In genomic region chr9:27586200-27586599, GRCh38 we compare ENCODE assay signal across 17 cellular contexts. TPM values are rescaled to one million over a fixed set of nuclear protein-coding genes. Genes with fewer than 3 reads are reported as not detected.
A peak's percentile ranks its signal among the peaks of the same experiment; 100 is the strongest.
DNase-seq lines count a peak whose midpoint lies in the region; ATAC-seq, FAIRE-seq and TF ChIP-seq lines count a peak whose summit lies in the region.
"Had no signal": no experiment of that assay in that cellular context is flagged by ENCODE, and none has a peak within 500 bp of the region (broad histone marks: within the 10 kb centered on the region; RNA-seq: fewer than 3 reads in every experiment).

No MANE protein-coding gene starts in this region.

- no peak for TF ChIP-seq POLR2A in GM12878 (IDR thresholded peaks at IDR 0.05; ENCODE audit: low read depth, low read length)

- H3K4me2 ChIP-seq in GM12878 (ENCODE audit: control insufficient read depth, insufficient read depth): peak overlapping the region; percentile 73

- DNase-seq in ACHN (peak; percentile 13), GM12878 (ENCODE audit: low read depth, low spot score) (no peak), mucosa of gallbladder (ENCODE audit: low spot score) (no peak), osteocyte (ENCODE audit: extremely low spot score, unreplicated experiment) (no peak), right atrium auricular region (ENCODE audit: low spot score) (no peak)
- DNase-seq in activated CD4-positive, alpha-beta T cell treated with anti-CD3 and anti-CD28 coated beads for 4 hours: no peak
- DNase-seq: activated CD8-positive, alpha-beta T cell treated with anti-CD3 and anti-CD28 coated beads, Interleukin-2, amount 10 ng/mL, durations not matched to agents 7 days and 5 days; CD4-positive, alpha-beta memory T cell; DMS79; head of caudate nucleus; immature natural killer cell; NCI-H69; retina had no signal

- H3K9me3 Mint-ChIP-seq in osteocyte (ENCODE audit: unreplicated experiment): no peaks in the 10 kb centered on the region
- H3K9me3 Mint-ChIP-seq: nephron, WTC11 had no signal

- no peak overlapping the region for H3K9ac ChIP-seq in GM12878 (ENCODE audit: control insufficient read depth, insufficient read depth, low read length)

- H3K79me2 ChIP-seq in GM12878 (ENCODE audit: control insufficient read depth, insufficient read depth, low read length): no peaks in the 10 kb centered on the region

- no peaks in the 10 kb centered on the region for H4K20me1 ChIP-seq in GM12878 (ENCODE audit: control insufficient read depth, insufficient read depth)

- H3K36me3 ChIP-seq in GM12878 (ENCODE audit: control insufficient read depth in 2 of 2, insufficient read depth in 2 of 2, low read length in 1 of 2): no peaks in the 10 kb centered on the region
- no peaks in the 10 kb centered on the region for H3K36me3 ChIP-seq in right atrium auricular region

- BruUV-seq in GM12878 (replicated peaks; lab: Mats Ljungman, UMichigan): no TSS peak

- H3K27ac ChIP-seq in GM12878 (ENCODE audit: control insufficient read depth, insufficient read depth): peak overlapping the region; percentile 20; the same call in 1 of the 2 replicates
- H3K27ac ChIP-seq in right atrium auricular region: no peak overlapping the region

- peaks cover 47% of the 10 kb centered on the region for H3K27me3 Mint-ChIP-seq in osteocyte (ENCODE audit: unreplicated experiment)

- SMC1A ChIA-PET in GM12878 (lab: Charles Lee; ENCODE audit: uncharacterized antibody, unreplicated experiment): interaction anchor here (0.6 to 0.9 kb wide), 2 partner anchors 13 to 39 kb away, joined by 3 read pairs; partner anchors contain the start of gene C9orf72

- peaks cover 3% of the 10 kb centered on the region; the same call in 1 of the 2 replicates for H3K4me1 ChIP-seq in GM12878 (ENCODE audit: control insufficient read depth, insufficient read depth, low read length)
- no peaks in the 10 kb centered on the region for H3K4me1 ChIP-seq in right atrium auricular region

- H3K36me3 Mint-ChIP-seq in osteocyte (ENCODE audit: unreplicated experiment): no peaks in the 10 kb centered on the region
- H3K36me3 Mint-ChIP-seq: CD4-positive, alpha-beta memory T cell; immature natural killer cell; WTC11 had no signal

- no peaks in the 10 kb centered on the region for H3K27me3 ChIP-seq in GM12878 (replicated peaks in 1 of 2; ENCODE audit: control insufficient read depth in 2 of 2, insufficient read depth in 2 of 2, low read length in 1 of 2)
- H3K27me3 ChIP-seq in right atrium auricular region: no peaks in the 10 kb centered on the region

- POLR2A ChIA-PET in GM12878 (lab: Charles Lee): interaction anchor here (0.6 to 0.7 kb wide), 2 partner anchors 16 to 232 kb away, joined by 3 read pairs; no protein-coding TSS in a partner anchor

- FAIRE-seq in GM12878 (lab: Jason Lieb, UNC): peak; percentile 75

- intact Hi-C loops in GM12878 (cut with micrococcal nuclease; ENCODE audit: unreplicated experiment): no loop called here

- no peak for TF ChIP-seq CTCF in GM12878 (IDR thresholded peaks at IDR 0.05 in 2 of 3, conservative IDR thresholded peaks at IDR 0.05 in 1 of 3; ENCODE audit: control insufficient read depth in 2 of 3, extremely low read depth in 1 of 3, insufficient read depth in 1 of 3, low read depth in 3 of 3, low read length in 3 of 3)
- no peak for TF ChIP-seq CTCF in osteocyte (IDR thresholded peaks at IDR 0.05)
- no peak for TF ChIP-seq CTCF in right atrium auricular region (IDR thresholded peaks at IDR 0.05)

- RAD21 ChIA-PET in GM12878 (lab: Charles Lee; ENCODE audit: unreplicated experiment): interaction anchor here (1.0 kb wide), 1 partner anchor 13 kb away, joined by 3 read pairs; no protein-coding TSS in a partner anchor

- no peak for TF ChIP-seq EP300 in GM12878 (IDR thresholded peaks at IDR 0.05; ENCODE audit: borderline replicate concordance in 1 of 2, control insufficient read depth in 1 of 2, low read depth in 2 of 2, low read length in 2 of 2)

- WGBS in GM12878 (ENCODE audit: insufficient coverage, insufficient replicate concordance, low lambda C conversion rate, missing lambda C conversion rate): 32% methylated on average over 3 of the region's 3 CpGs

- TF ChIP-seq RAD21 in GM12878 (IDR thresholded peaks at IDR 0.05; ENCODE audit: insufficient read depth, low read depth, low read length): no peak

- H3K4me1 Mint-ChIP-seq in osteocyte (ENCODE audit: unreplicated experiment): no peaks in the 10 kb centered on the region
- H3K4me1 Mint-ChIP-seq: CD4-positive, alpha-beta memory T cell; immature natural killer cell; nephron; WTC11 had no signal

- in situ Hi-C loops in ACHN (cut with HindIII; ENCODE audit: low pct_ligation_motif_present, low pct_unique_long_range_greater_than_20kb, low sequenced_read_pairs) (no loop called here), GM12878 (cut with MboI) (no loop called here)

- no peak overlapping the region for H3K4me3 Mint-ChIP-seq in osteocyte (ENCODE audit: unreplicated experiment)
- H3K4me3 Mint-ChIP-seq: activated CD8-positive, alpha-beta T cell treated with anti-CD3 and anti-CD28 coated beads, Interleukin-2, amount 10 ng/mL, durations not matched to agents 7 days and 5 days; CD4-positive, alpha-beta memory T cell; immature natural killer cell; nephron; WTC11 had no signal

- no peaks in the 10 kb centered on the region; the same call in 2 of the 3 replicates for H3K9me3 ChIP-seq in GM12878 (replicated peaks; ENCODE audit: control insufficient read depth, insufficient read depth, low read length)
- H3K9me3 ChIP-seq in right atrium auricular region: no peaks in the 10 kb centered on the region

- H2AFZ ChIP-seq in GM12878 (ENCODE audit: control insufficient read depth, low read depth, low read length): peak overlapping the region; percentile 81

- H3K27ac Mint-ChIP-seq in osteocyte (ENCODE audit: unreplicated experiment): no peak overlapping the region
- H3K27ac Mint-ChIP-seq: activated CD8-positive, alpha-beta T cell treated with anti-CD3 and anti-CD28 coated beads, Interleukin-2, amount 10 ng/mL, durations not matched to agents 7 days and 5 days; CD4-positive, alpha-beta memory T cell; immature natural killer cell; nephron; WTC11 had no signal

- CTCF ChIA-PET in GM12878 (lab: Yijun Ruan, JAX): interaction anchor here (0.6 kb wide), 2 partner anchors 9 to 48 kb away, joined by 3 read pairs; no protein-coding TSS in a partner anchor

- ATAC-seq in GM19351 (IDR thresholded peaks at IDR 0.05; ENCODE audit: unreplicated experiment) (peak; percentile 44), HG03108 (IDR thresholded peaks at IDR 0.05; ENCODE audit: unreplicated experiment) (peak; percentile 51), GM12878 (peak; percentile 53)
- ATAC-seq: activated CD8-positive, alpha-beta T cell treated with anti-CD3 and anti-CD28 coated beads, Interleukin-2, amount 10 ng/mL, durations not matched to agents 7 days and 5 days; WTC11 had no signal

- no peak overlapping the region for H3K4me3 ChIP-seq in GM12878
- no peak overlapping the region for H3K4me3 ChIP-seq in right atrium auricular region

TF ChIP-seq in GM12878, 131 proteins besides CTCF, POLR2A, EP300 and RAD21 (continues in another document):
- no peak for TF ChIP-seq FOXK2 (IDR thresholded peaks at IDR 0.05)
- TF ChIP-seq IKZF2 (IDR thresholded peaks at IDR 0.05): 0 out of 4 replicates have a peak, but pooled peaks of 1 of the 2 experiments have one; percentile 17
- TF ChIP-seq RUNX3 (IDR thresholded peaks at IDR 0.05; ENCODE audit: low read length): peak; percentile 18; the same call in 1 of the 2 replicates

RNA-seq across cellular contexts. Expression of gene C9orf72, which starts 12.9 kb away (rescaled TPM):
- total RNA-seq in GM12878 (2013; cell fraction: nucleolus; rRNA removed): 71.6 and 71.7 TPM in 2 replicates
- 6.0 and 8.1 TPM in 2 replicates for total RNA-seq in GM12878 (2014; rRNA removed)
- total RNA-seq in GM12878 (2014; rRNA removed; fragmentation: Illumina TruSeq; extraction: Trizol): 7.3 and 7.6 TPM in 2 replicates
- total RNA-seq in GM12878 (2021): 6.4 and 7.2 TPM in 2 replicates
- 2.0 TPM for polyA plus RNA-seq in GM12878 (2011; ENCODE audit: low read depth)
- 8.6 and 15.6 TPM in 2 replicates for polyA plus RNA-seq in GM12878 (2011; rRNA removed)
- polyA plus RNA-seq in GM12878 (2011; cell fraction: cytosol; rRNA removed): 1.6 and 2.2 TPM in 2 replicates
- polyA plus RNA-seq in GM12878 (2011; cell fraction: nucleus; rRNA removed): 10.7 and 13.6 TPM in 2 replicates
- 4.6 and 5.7 TPM in 2 replicates for polyA plus RNA-seq in GM12878 (2012)
- polyA plus RNA-seq in GM12878 (2014; fragmentation: Illumina TruSeq; extraction: Trizol): 5.8 and 9.7 TPM in 2 replicates
- 1 to 10 TPM; 5.3 to 9.0 TPM for polyA plus RNA-seq in GM12878 (2014; fragmentation: Nextera tagmentation; extraction: Ambion mirVana)
- polyA plus RNA-seq in GM12878 (2014; rRNA removed): 3.0 and 4.8 TPM in 2 replicates
- 1 to 10 TPM; 6.4 TPM for polyA plus RNA-seq in GM12878 (2016; fragmentation: Nextera tagmentation; extraction: Ambion mirVana)
- 7.2 and 11.3 TPM in 2 replicates for polyA minus RNA-seq in GM12878 (2011; rRNA and poly(A)+ RNA removed)
- 1.9 and 2.8 TPM in 2 replicates for polyA minus RNA-seq in GM12878 (2011; cell fraction: cytosol; rRNA and poly(A)+ RNA removed)
- polyA minus RNA-seq in GM12878 (2011; cell fraction: nucleus; rRNA and poly(A)+ RNA removed): 14.7 and 15.0 TPM in 2 replicates
- total RNA-seq in mucosa of gallbladder: 12.0 TPM
- total RNA-seq in osteocyte: 6.6 and 10.2 TPM in 2 replicates
- 10 to 100 TPM in 1 of 2 donors, 1 to 10 TPM in 1; 8.4 to 10.3 TPM for total RNA-seq in right atrium auricular region

RNA-seq across cellular contexts. Expression of gene MOB3B, which starts 56.6 kb away (rescaled TPM):
- 5.7 and 5.9 TPM in 2 replicates for total RNA-seq in GM12878 (2013; cell fraction: nucleolus; rRNA removed)
- 0.71 and 0.79 TPM in 2 replicates for total RNA-seq in GM12878 (2014; rRNA removed)
- total RNA-seq in GM12878 (2014; rRNA removed; fragmentation: Illumina TruSeq; extraction: Trizol): 0.74 and 1.1 TPM in 2 replicates
- 1.4 and 1.7 TPM in 2 replicates for total RNA-seq in GM12878 (2021)
- polyA plus RNA-seq in GM12878 (2011; ENCODE audit: low read depth): 0.17 TPM
- 2.7 and 2.9 TPM in 2 replicates for polyA plus RNA-seq in GM12878 (2011; rRNA removed)
- polyA plus RNA-seq in GM12878 (2011; cell fraction: cytosol; rRNA removed): 1.8 and 2.1 TPM in 2 replicates
- 1.4 and 1.5 TPM in 2 replicates for polyA plus RNA-seq in GM12878 (2011; cell fraction: nucleus; rRNA removed)
- polyA plus RNA-seq in GM12878 (2012): 0.38 and 0.45 TPM in 2 replicates
- 1.5 and 1.6 TPM in 2 replicates for polyA plus RNA-seq in GM12878 (2014; fragmentation: Illumina TruSeq; extraction: Trizol)
- under 1 TPM; 0.44 to 0.85 TPM for polyA plus RNA-seq in GM12878 (2014; fragmentation: Nextera tagmentation; extraction: Ambion mirVana)
- 0.96 and 1.0 TPM in 2 replicates for polyA plus RNA-seq in GM12878 (2014; rRNA removed)
- under 1 TPM; 0.78 to 0.80 TPM for polyA plus RNA-seq in GM12878 (2016; fragmentation: Nextera tagmentation; extraction: Ambion mirVana)
- 4.4 and 4.8 TPM in 2 replicates for polyA minus RNA-seq in GM12878 (2011; rRNA and poly(A)+ RNA removed)
- 1.5 and 2.0 TPM in 2 replicates for polyA minus RNA-seq in GM12878 (2011; cell fraction: cytosol; rRNA and poly(A)+ RNA removed)
- 2.4 and 3.2 TPM in 2 replicates for polyA minus RNA-seq in GM12878 (2011; cell fraction: nucleus; rRNA and poly(A)+ RNA removed)
- 19.3 TPM for total RNA-seq in mucosa of gallbladder
- total RNA-seq in osteocyte: 7.5 and 7.6 TPM in 2 replicates
- 1 to 10 TPM in 1 of 2 donors, under 1 TPM in 1; 0.85 to 2.9 TPM for total RNA-seq in right atrium auricular region
